In genomic region chr20:31566658-31567379, GRCh38 we compare ENCODE assay signal across 8 cellular contexts. TPM values are rescaled to one million over a fixed set of nuclear protein-coding genes. Genes with fewer than 3 reads are reported as not detected.
DNase-seq lines count a peak whose midpoint lies in the region; ATAC-seq and TF ChIP-seq lines count a peak whose summit lies in the region.

No MANE protein-coding gene starts in this region.

- no peak for ATAC-seq in naive thymus-derived CD4-positive, alpha-beta T cell
- ATAC-seq in left lobe of liver (no peak), HG02610 (IDR thresholded peaks at IDR 0.05; ENCODE audit: unreplicated experiment) (no peak)

- intact Hi-C loops in naive thymus-derived CD4-positive, alpha-beta T cell (cut with micrococcal nuclease): no loop called here
- intact Hi-C loops in uterus (cut with DNase I; ENCODE audit: low total_unique reads): loop anchor here (5.0 kb wide), 1 partner anchor 45 kb away; no protein-coding TSS in a partner anchor

- TF ChIP-seq CTCF in MM.1S (IDR thresholded peaks at IDR 0.05; ENCODE audit: low read length) (peak; percentile 14; the same call in 1 of the 2 replicates), WERI-Rb-1 (IDR thresholded peaks at IDR 0.05; ENCODE audit: low read depth, low read length) (0 out of 2 replicates have a peak, but pooled peaks have one; percentile 7), uterus (IDR thresholded peaks at IDR 0.05) (no peak)

- peak overlapping the region; percentile 71 for H3K27ac ChIP-seq in MM.1S (ENCODE audit: low read length)
- H3K27ac ChIP-seq in WERI-Rb-1: peak overlapping the region; percentile 75
- H3K27ac ChIP-seq in naive thymus-derived CD4-positive, alpha-beta T cell (ENCODE audit: low read depth, low read length): no peak overlapping the region
- H3K27ac ChIP-seq in uterus: no peak overlapping the region

- H3K4me2 ChIP-seq in MM.1S (ENCODE audit: low read depth, low read length): peak overlapping the region; percentile 48; the same call in 1 of the 2 replicates

- H3K4me3 ChIP-seq in MM.1S (ENCODE audit: low read length): no peak overlapping the region
- no peak overlapping the region for H3K4me3 ChIP-seq in WERI-Rb-1 (ENCODE audit: low read depth, low read length)
- H3K4me3 ChIP-seq in naive thymus-derived CD4-positive, alpha-beta T cell (ENCODE audit: low read length): no peak overlapping the region
- H3K4me3 ChIP-seq in uterus: no peak overlapping the region

- no peaks in the 10 kb centered on the region for H3K9me2 ChIP-seq in MM.1S (replicated peaks; ENCODE audit: insufficient read depth, low read length)

- TF ChIP-seq POLR2A in uterus (IDR thresholded peaks at IDR 0.05): no peak

- H4K20me1 ChIP-seq in MM.1S (ENCODE audit: insufficient read depth, low read length): no peaks in the 10 kb centered on the region

- no peaks in the 10 kb centered on the region for H3K9me3 Mint-ChIP-seq in naive thymus-derived CD4-positive, alpha-beta T cell

- CTCF ChIA-PET in naive thymus-derived CD4-positive, alpha-beta T cell (lab: Charles Lee): interaction anchor here (4.2 to 25.3 kb wide), 2 partner anchors 8 to 41 kb away, joined by 30 to 568 read pairs; partner anchors contain the start of gene ID1

- H3F3A ChIP-seq in MM.1S (ENCODE audit: insufficient read depth, low read length): peaks cover 63% of the 10 kb centered on the region

- H3K4me1 ChIP-seq in MM.1S (ENCODE audit: low read length) (peaks cover 59% of the 10 kb centered on the region), uterus (no peaks in the 10 kb centered on the region)
- peaks cover 0 to 4% of the 10 kb centered on the region in 2 donors for H3K4me1 ChIP-seq in naive thymus-derived CD4-positive, alpha-beta T cell (ENCODE audit: control insufficient read depth in 2 of 2, insufficient read depth in 2 of 2, low read length in 2 of 2)

- H2AFZ ChIP-seq in MM.1S (ENCODE audit: low read length): no peak overlapping the region

- peak overlapping the region in 4 of 9 donors; percentile 9 to 48 (median 28) for H3K27ac Mint-ChIP-seq in naive thymus-derived CD4-positive, alpha-beta T cell

- H3K36me3 Mint-ChIP-seq in naive thymus-derived CD4-positive, alpha-beta T cell: peaks cover 0 to 18% (median 7%) of the 10 kb centered on the region in 5 donors

- H3K9ac ChIP-seq in MM.1S (ENCODE audit: low read length): peak overlapping the region; percentile 24; the same call in 1 of the 2 replicates

- H3K79me2 ChIP-seq in MM.1S (ENCODE audit: low read length): peaks cover 10% of the 10 kb centered on the region; the same call in 1 of the 2 replicates

- H3K27me3 ChIP-seq in MM.1S (replicated peaks; ENCODE audit: insufficient read depth, low read length): no peaks in the 10 kb centered on the region
- no peaks in the 10 kb centered on the region for H3K27me3 ChIP-seq in WERI-Rb-1 (ENCODE audit: insufficient read depth, low read depth, severe bottlenecking)
- H3K27me3 ChIP-seq in naive thymus-derived CD4-positive, alpha-beta T cell (ENCODE audit: control insufficient read depth in 2 of 2, insufficient read depth in 2 of 2, low read length in 2 of 2): no peaks in the 10 kb centered on the region
- H3K27me3 ChIP-seq in uterus: no peaks in the 10 kb centered on the region

- POLR2A ChIA-PET in naive thymus-derived CD4-positive, alpha-beta T cell (lab: Charles Lee): interaction anchor here (2.1 kb wide), 1 partner anchor 45 kb away, joined by 12 read pairs; no protein-coding TSS in a partner anchor

- H3K4me3 Mint-ChIP-seq in naive thymus-derived CD4-positive, alpha-beta T cell: no peak overlapping the region

- H3K9me3 ChIP-seq in MM.1S (replicated peaks; ENCODE audit: insufficient read depth, low read length) (no peaks in the 10 kb centered on the region), WERI-Rb-1 (ENCODE audit: severe bottlenecking) (no peaks in the 10 kb centered on the region), uterus (no peaks in the 10 kb centered on the region)
- no peaks in the 10 kb centered on the region for H3K9me3 ChIP-seq in naive thymus-derived CD4-positive, alpha-beta T cell (ENCODE audit: control insufficient read depth in 2 of 3, low read length in 3 of 3)

- peaks cover 0 to 10% (median 5%) of the 10 kb centered on the region in 7 donors for H3K4me1 Mint-ChIP-seq in naive thymus-derived CD4-positive, alpha-beta T cell

- no peaks in the 10 kb centered on the region; the same call in 1 of the 2 replicates for H3K36me3 ChIP-seq in MM.1S (replicated peaks; ENCODE audit: insufficient read depth, low read length)
- peaks cover 73% of the 10 kb centered on the region for H3K36me3 ChIP-seq in WERI-Rb-1
- H3K36me3 ChIP-seq in naive thymus-derived CD4-positive, alpha-beta T cell (ENCODE audit: control insufficient read depth in 2 of 3, insufficient read depth in 3 of 3, low read length in 3 of 3): peaks cover 9 to 66% (median 15%) of the 10 kb centered on the region in 3 experiments
- no peaks in the 10 kb centered on the region for H3K36me3 ChIP-seq in uterus

- DNase-seq in COR-L47 (lab: John Stamatoyannopoulos, UW): peak; percentile 94
- DNase-seq in MM.1S: peak; percentile 87
- DNase-seq in WERI-Rb-1: peak; percentile 81
- peak; percentile 46 for DNase-seq in left kidney (ENCODE audit: low read depth, low spot score)
- no peak for DNase-seq in naive thymus-derived CD4-positive, alpha-beta T cell
- no peak for DNase-seq in uterus
- DNase-seq in left lobe of liver (ENCODE audit: low spot score): no peak

- H3K27me3 Mint-ChIP-seq in naive thymus-derived CD4-positive, alpha-beta T cell: no peaks in the 10 kb centered on the region

RNA-seq across cellular contexts. Expression of gene ID1, which starts 38.3 kb away (rescaled TPM):
- 10 to 100 TPM in 1 of 5 experiments, 1 to 10 TPM in 1, under 1 TPM in 3; 0.41 to 16.9 (median 0.62) TPM for total RNA-seq in naive thymus-derived CD4-positive, alpha-beta T cell
- not detected for polyA plus RNA-seq in naive thymus-derived CD4-positive, alpha-beta T cell
- total RNA-seq in uterus: 100 to 1,000 TPM; 364 to 646 (median 505) TPM
- total RNA-seq in left lobe of liver: 37.2 TPM

RNA-seq across cellular contexts. Expression of gene HM13, which starts 52.6 kb away (rescaled TPM):
- 100 to 1,000 TPM; 102 to 197 (median 133) TPM for total RNA-seq in naive thymus-derived CD4-positive, alpha-beta T cell
- polyA plus RNA-seq in naive thymus-derived CD4-positive, alpha-beta T cell: 100 to 1,000 TPM; 109 to 140 TPM
- total RNA-seq in uterus (100 to 1,000 TPM in 1 of 4 donors, 10 to 100 TPM in 3; 40.7 to 147 (median 56.0) TPM), left lobe of liver (147 TPM)

Comparison
In these comparisons a context has a peak if more than half of its experiments do, and no peak if none do; other contexts are left out.
1. DNase-seq: peak in COR-L47 (single experiment), MM.1S (single experiment), WERI-Rb-1 (single experiment) and left kidney (single experiment); none in naive thymus-derived CD4-positive, alpha-beta T cell (0 of 9), uterus (0 of 2) and left lobe of liver (single experiment).
2. H3K27ac ChIP-seq: peak in MM.1S (single experiment) and WERI-Rb-1 (single experiment); none in naive thymus-derived CD4-positive, alpha-beta T cell (single experiment) and uterus (0 of 2).
3. CTCF ChIP-seq: peak in MM.1S (single experiment) and WERI-Rb-1 (single experiment); none in uterus (0 of 4).